Comparison of ENCODE assay signal across 16 cellular contexts in the genomic region with DNA sequence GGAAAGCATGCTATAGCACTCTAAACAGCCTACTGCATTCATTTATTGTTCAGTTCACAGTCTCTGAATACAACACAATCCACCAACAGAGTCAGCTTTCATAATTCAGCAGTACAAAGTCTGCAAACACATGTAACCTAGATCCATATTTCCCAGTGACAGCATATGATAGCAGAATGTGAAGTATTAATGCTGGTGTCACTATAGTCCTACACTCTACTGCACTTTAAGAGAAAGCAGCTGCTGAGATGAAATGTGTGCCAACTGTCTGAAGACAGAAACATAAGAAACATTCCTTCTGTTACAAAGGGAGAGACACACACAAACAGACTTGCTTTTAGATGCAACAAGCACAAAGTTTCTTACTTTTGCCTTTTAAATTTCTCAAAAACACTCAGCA.
DNase-seq lines count a peak whose midpoint lies in the region; ATAC-seq and TF ChIP-seq lines count a peak whose summit lies in the region.
"Had no signal": no experiment of that assay in that cellular context is flagged by ENCODE, and none has a peak within 500 bp of the region (broad histone marks: within the 10 kb centered on the region; RNA-seq: fewer than 3 reads in every experiment).

No MANE protein-coding gene starts in this region.

- H3K9me3 Mint-ChIP-seq in HFFc6 = no peaks in the 10 kb centered on the region
- no peaks in the 10 kb centered on the region for H3K9me3 Mint-ChIP-seq in osteocyte (ENCODE audit: unreplicated experiment)
- H3K9me3 Mint-ChIP-seq in activated T-helper 17 cell treated with anti-CD3 and anti-CD28 coated beads, Interleukin-2, amount 50 U/mL, for 72 hours = no peaks in the 10 kb centered on the region
- no peaks in the 10 kb centered on the region for H3K9me3 Mint-ChIP-seq in endothelial cell (ENCODE audit: unreplicated experiment)
- H3K9me3 Mint-ChIP-seq: activated CD4-positive, alpha-beta memory T cell treated with anti-CD3 and anti-CD28 coated beads, Interleukin-2, amount 10 ng/mL, durations not matched to agents 7 days and 5 days; CD4-positive, CD25-positive, alpha-beta regulatory T cell had no signal

- no peak overlapping the region for H3K4me3 ChIP-seq in fibroblast of mammary gland (ENCODE audit: control insufficient read depth, low read depth, low read length)
- H3K4me3 ChIP-seq: mucosa of descending colon, tibial nerve had no signal

- H3K36me3 Mint-ChIP-seq in HFFc6 (ENCODE audit: low read depth) (no peaks in the 10 kb centered on the region), osteocyte (ENCODE audit: unreplicated experiment) (no peaks in the 10 kb centered on the region), endothelial cell (ENCODE audit: low read depth, unreplicated experiment) (peaks cover 2% of the 10 kb centered on the region)
- no peaks in the 10 kb centered on the region for H3K36me3 Mint-ChIP-seq in activated T-helper 17 cell treated with anti-CD3 and anti-CD28 coated beads, Interleukin-2, amount 50 U/mL, for 72 hours (ENCODE audit: low read depth)

- ATAC-seq in activated T-helper 17 cell treated with anti-CD3 and anti-CD28 coated beads, Interleukin-2, amount 50 U/mL, for 72 hours (replicated peaks) = no peak
- no peak for ATAC-seq in HG03520 (IDR thresholded peaks at IDR 0.05; ENCODE audit: unreplicated experiment)
- ATAC-seq: mucosa of descending colon had no signal

- H3K4me1 Mint-ChIP-seq in HFFc6 (ENCODE audit: low read depth) (peaks cover 61% of the 10 kb centered on the region), osteocyte (ENCODE audit: unreplicated experiment) (peaks cover 49% of the 10 kb centered on the region), endothelial cell (ENCODE audit: unreplicated experiment) (peaks cover 7% of the 10 kb centered on the region)
- H3K4me1 Mint-ChIP-seq in activated T-helper 17 cell treated with anti-CD3 and anti-CD28 coated beads, Interleukin-2, amount 50 U/mL, for 72 hours = no peaks in the 10 kb centered on the region
- H3K4me1 Mint-ChIP-seq: activated CD4-positive, alpha-beta memory T cell treated with anti-CD3 and anti-CD28 coated beads, Interleukin-2, amount 10 ng/mL, durations not matched to agents 7 days and 5 days; CD4-positive, CD25-positive, alpha-beta regulatory T cell had no signal

- H3K27ac Mint-ChIP-seq in HFFc6 (peak overlapping the region; percentile 73), osteocyte (ENCODE audit: unreplicated experiment) (peak overlapping the region; percentile 48), endothelial cell (ENCODE audit: unreplicated experiment) (no peak overlapping the region)
- no peak overlapping the region for H3K27ac Mint-ChIP-seq in activated T-helper 17 cell treated with anti-CD3 and anti-CD28 coated beads, Interleukin-2, amount 50 U/mL, for 72 hours
- H3K27ac Mint-ChIP-seq: activated CD4-positive, alpha-beta memory T cell treated with anti-CD3 and anti-CD28 coated beads, Interleukin-2, amount 10 ng/mL, durations not matched to agents 7 days and 5 days; CD4-positive, CD25-positive, alpha-beta regulatory T cell had no signal

- DNase-seq in HFFc6 (no peak), NCI-H69 (lab: John Stamatoyannopoulos, UW) (peak; percentile 6), fibroblast of mammary gland (ENCODE audit: low read depth) (peak; percentile 33), osteocyte (ENCODE audit: extremely low spot score, unreplicated experiment) (no peak), endothelial cell (ENCODE audit: low spot score) (no peak)
- DNase-seq: activated CD4-positive, alpha-beta memory T cell treated with anti-CD3 and anti-CD28 coated beads, Interleukin-2, amount 10 ng/mL, durations not matched to agents 7 days and 5 days; activated effector memory CD4-positive, alpha-beta T cell treated with Interleukin-2 at 50 U/mL for 16 hours; brain microvascular endothelial cell; CD4-positive, CD25-positive, alpha-beta regulatory T cell; effector memory CD4-positive, alpha-beta T cell; MM.1S; mucosa of descending colon; stimulated activated CD4-positive, alpha-beta T cell treated with anti-CD3 and anti-CD28 coated beads, Interleukin-4, amount 100 ng/mL, for 1 hour had no signal

- TF ChIP-seq CTCF in HFFc6 (IDR thresholded peaks at IDR 0.05) = no peak
- no peak for TF ChIP-seq CTCF in fibroblast of mammary gland (conservative IDR thresholded peaks at IDR 0.05; ENCODE audit: control insufficient read depth, insufficient read depth, low read depth, low read length)
- TF ChIP-seq CTCF in osteocyte (IDR thresholded peaks at IDR 0.05) = no peak
- TF ChIP-seq CTCF in endothelial cell (IDR thresholded peaks at IDR 0.05; ENCODE audit: unreplicated experiment) = no peak

- H3K27me3 Mint-ChIP-seq in HFFc6 (ENCODE audit: insufficient read depth) = no peaks in the 10 kb centered on the region; the same call in 1 of the 2 replicates
- no peaks in the 10 kb centered on the region for H3K27me3 Mint-ChIP-seq in osteocyte (ENCODE audit: unreplicated experiment)
- no peaks in the 10 kb centered on the region for H3K27me3 Mint-ChIP-seq in activated T-helper 17 cell treated with anti-CD3 and anti-CD28 coated beads, Interleukin-2, amount 50 U/mL, for 72 hours
- H3K27me3 Mint-ChIP-seq in endothelial cell (ENCODE audit: unreplicated experiment) = no peaks in the 10 kb centered on the region
- H3K27me3 Mint-ChIP-seq: activated CD4-positive, alpha-beta memory T cell treated with anti-CD3 and anti-CD28 coated beads, Interleukin-2, amount 10 ng/mL, durations not matched to agents 7 days and 5 days; CD4-positive, CD25-positive, alpha-beta regulatory T cell had no signal

- peak overlapping the region; percentile 17; the same call in 1 of the 2 replicates for H3K4me3 Mint-ChIP-seq in HFFc6
- no peak overlapping the region for H3K4me3 Mint-ChIP-seq in osteocyte (ENCODE audit: unreplicated experiment)
- H3K4me3 Mint-ChIP-seq in activated T-helper 17 cell treated with anti-CD3 and anti-CD28 coated beads, Interleukin-2, amount 50 U/mL, for 72 hours = no peak overlapping the region
- H3K4me3 Mint-ChIP-seq in endothelial cell (ENCODE audit: unreplicated experiment) = no peak overlapping the region
- H3K4me3 Mint-ChIP-seq: activated CD4-positive, alpha-beta memory T cell treated with anti-CD3 and anti-CD28 coated beads, Interleukin-2, amount 10 ng/mL, durations not matched to agents 7 days and 5 days; CD4-positive, CD25-positive, alpha-beta regulatory T cell had no signal

Comparison
In these comparisons a context has a peak if more than half of its experiments do, and no peak if none do; other contexts are left out.
1. DNase-seq: peak in NCI-H69 (single experiment) and fibroblast of mammary gland (single experiment); none in HFFc6 (single experiment), osteocyte (single experiment) and endothelial cell (single experiment).
2. H3K27ac Mint-ChIP-seq: peak in HFFc6 (single experiment) and osteocyte (single experiment); none in activated T-helper 17 cell treated with anti-CD3 and anti-CD28 coated beads, Interleukin-2, amount 50 U/mL, for 72 hours (single experiment) and endothelial cell (single experiment).